ENCODE assay signal across 13 cellular contexts in genomic region chr10:121845044-121845784, GRCh38.
DNase-seq lines count a peak whose midpoint lies in the region; ATAC-seq, FAIRE-seq and TF ChIP-seq lines count a peak whose summit lies in the region.
"Had no signal": no experiment of that assay in that cellular context is flagged by ENCODE, and none has a peak within 500 bp of the region (broad histone marks: within the 10 kb centered on the region; RNA-seq: fewer than 3 reads in every experiment).

No MANE protein-coding gene starts in this region.

- no peaks in the 10 kb centered on the region for H3K36me3 ChIP-seq in mucosa of descending colon (ENCODE audit: low read depth)
- H3K36me3 ChIP-seq in thyroid gland: peaks cover 0 to 5% of the 10 kb centered on the region in 2 donors
- peaks cover 6% of the 10 kb centered on the region for H3K36me3 ChIP-seq in WERI-Rb-1

- TF ChIP-seq POLR2A in thyroid gland (IDR thresholded peaks at IDR 0.05): no peak

- FAIRE-seq in GM18507 (lab: Jason Lieb, UNC): peak; percentile 93

- H3K27ac ChIP-seq in HL-60 (replicated peaks) (peak overlapping the region; percentile 11; the same call in 1 of the 2 replicates), thyroid gland (no peak overlapping the region), WERI-Rb-1 (no peak overlapping the region)
- H3K27ac ChIP-seq: BLaER1 treated with 17β-estradiol and CSF1 and Interleukin-3, amounts not matched to agents 10 nM and 100 nM; dorsolateral prefrontal cortex had no signal

- WGBS in thyroid gland, 2 donors: 93 to 97% methylated on average over 3 of the region's 3 CpGs

- intact Hi-C loops in mucosa of descending colon (cut with DNase I, micrococcal nuclease): no loop called here
- intact Hi-C loops in thyroid gland (cut with DNase I): no loop called here

- TF ChIP-seq CTCF in HL-60 (IDR thresholded peaks at IDR 0.05; ENCODE audit: insufficient read depth, low read length): no peak
- TF ChIP-seq CTCF in mucosa of descending colon (IDR thresholded peaks at IDR 0.05): no peak
- TF ChIP-seq CTCF in thyroid gland (IDR thresholded peaks at IDR 0.05): no peak
- no peak for TF ChIP-seq CTCF in WERI-Rb-1 (IDR thresholded peaks at IDR 0.05; ENCODE audit: low read depth, low read length)

- H3K4me1 ChIP-seq in mucosa of descending colon (ENCODE audit: low read depth) (no peaks in the 10 kb centered on the region), thyroid gland (no peaks in the 10 kb centered on the region)
- H3K4me1 ChIP-seq: BLaER1 treated with 17β-estradiol and CSF1 and Interleukin-3, amounts not matched to agents 10 nM and 100 nM had no signal

- H3K27me3 ChIP-seq in HL-60 (ENCODE audit: insufficient read depth, poor library complexity, severe bottlenecking) (no peaks in the 10 kb centered on the region), thyroid gland (no peaks in the 10 kb centered on the region), WERI-Rb-1 (ENCODE audit: insufficient read depth, low read depth, severe bottlenecking) (no peaks in the 10 kb centered on the region)
- H3K27me3 ChIP-seq: BLaER1 treated with 17β-estradiol and CSF1 and Interleukin-3, amounts not matched to agents 10 nM and 100 nM; dorsolateral prefrontal cortex had no signal

- no peak overlapping the region for H3K4me3 ChIP-seq in HL-60 (replicated peaks; ENCODE audit: insufficient read depth, low read length)
- H3K4me3 ChIP-seq in mucosa of descending colon: no peak overlapping the region
- no peak overlapping the region for H3K4me3 ChIP-seq in thyroid gland (replicated peaks in 1 of 3)
- no peak overlapping the region for H3K4me3 ChIP-seq in WERI-Rb-1 (ENCODE audit: low read depth, low read length)
- H3K4me3 ChIP-seq: BLaER1 treated with 17β-estradiol and CSF1 and Interleukin-3, amounts not matched to agents 10 nM and 100 nM; dorsolateral prefrontal cortex had no signal

- H3K9me3 ChIP-seq in mucosa of descending colon (no peaks in the 10 kb centered on the region), thyroid gland (no peaks in the 10 kb centered on the region), WERI-Rb-1 (ENCODE audit: severe bottlenecking) (no peaks in the 10 kb centered on the region)

- ATAC-seq in HG02623 (IDR thresholded peaks at IDR 0.05; ENCODE audit: unreplicated experiment) (peak; percentile 57), mucosa of descending colon (no peak)

- peak; percentile 28 for DNase-seq in GM18507 (ENCODE audit: extremely low spot score, insufficient read length, low read depth)
- peak; percentile 8 for DNase-seq in GM19238 (ENCODE audit: insufficient read length, low spot score)
- no peak for DNase-seq in HL-60 (ENCODE audit: low read depth in 1 of 2, low spot score in 1 of 2)
- no peak for DNase-seq in mucosa of descending colon
- DNase-seq in thyroid gland: no peak
- no peak for DNase-seq in WERI-Rb-1
- DNase-seq in NCI-H2171 (lab: John Stamatoyannopoulos, UW): no peak
- DNase-seq: activated CD4-positive, CD25-positive, alpha-beta regulatory T cell treated with anti-CD3 and anti-CD28 coated beads, Interleukin-2, amount 50 U/mL, for 72 hours; activated effector memory CD4-positive, alpha-beta T cell treated with Interleukin-2 at 50 U/mL for 16 hours; dorsolateral prefrontal cortex; NCI-H446 treated with DMSO at 0.1 percent for 48 hours had no signal

Comparison
In these comparisons a context has a peak if more than half of its experiments do, and no peak if none do; other contexts are left out.
1. DNase-seq: peak in GM18507 (single experiment) and GM19238 (single experiment); none in HL-60 (0 of 2), mucosa of descending colon (0 of 3), thyroid gland (0 of 2), WERI-Rb-1 (single experiment) and NCI-H2171 (single experiment).